Comparison of ENCODE assay signal across 8 cellular contexts in genomic region chr17:11144358-11145233, GRCh38.
DNase-seq lines count a peak whose midpoint lies in the region; ATAC-seq and TF ChIP-seq lines count a peak whose summit lies in the region.

No MANE protein-coding gene starts in this region.

- no peaks in the 10 kb centered on the region for H3F3A ChIP-seq in PC-3 (ENCODE audit: low read length, unreplicated experiment)

- H3K27me3 Mint-ChIP-seq in progenitor cell of endocrine pancreas = peaks cover 13% of the 10 kb centered on the region

- no peak for ATAC-seq in PC-3
- ATAC-seq in HG03521 (IDR thresholded peaks at IDR 0.05; ENCODE audit: unreplicated experiment) = no peak
- no peak for ATAC-seq in HG03469 (IDR thresholded peaks at IDR 0.05; ENCODE audit: unreplicated experiment)

- CTCF ChIA-PET in PC-3 (lab: Charles Lee) = interaction anchor here (0.6 to 1.2 kb wide), 2 partner anchors 269 to 527 kb away, joined by 6 to 7 read pairs; no protein-coding TSS in a partner anchor

- no peak overlapping the region for H3K9ac ChIP-seq in PC-3 (ENCODE audit: low read length)

- no peaks in the 10 kb centered on the region for H3K36me3 Mint-ChIP-seq in progenitor cell of endocrine pancreas (ENCODE audit: insufficient read depth)

- no peak overlapping the region for H3K27ac ChIP-seq in PC-3 (ENCODE audit: low read length)
- H3K27ac ChIP-seq in effector memory CD4-positive, alpha-beta T cell (ENCODE audit: insufficient read depth, low read length, poor library complexity, severe bottlenecking) = no peak overlapping the region

- H3K4me1 Mint-ChIP-seq in progenitor cell of endocrine pancreas (ENCODE audit: low read depth) = no peaks in the 10 kb centered on the region

- POLR2A ChIA-PET in PC-3 (lab: Charles Lee; ENCODE audit: unreplicated experiment) = no interaction called here

- no peaks in the 10 kb centered on the region for H3K9me3 ChIP-seq in PC-3 (ENCODE audit: low read length)
- no peaks in the 10 kb centered on the region for H3K9me3 ChIP-seq in effector memory CD4-positive, alpha-beta T cell (ENCODE audit: control insufficient read depth, low read length)

- TF ChIP-seq CTCF in PC-3 (conservative IDR thresholded peaks at IDR 0.05; ENCODE audit: low read depth, low read length) = peak; percentile 67
- no peak for TF ChIP-seq CTCF in fibroblast of the aortic adventitia (IDR thresholded peaks at IDR 0.05; ENCODE audit: insufficient read depth, low read length)
- peak; percentile 84 for TF ChIP-seq CTCF in progenitor cell of endocrine pancreas (IDR thresholded peaks at IDR 0.05; ENCODE audit: unreplicated experiment)

- H3K4me2 ChIP-seq in PC-3 (ENCODE audit: low read length) = no peak overlapping the region

- intact Hi-C loops in PC-3 (cut with micrococcal nuclease) = loop anchor here (5.0 kb wide), 1 partner anchor 267 kb away; no protein-coding TSS in a partner anchor

- no peak overlapping the region for H3K4me3 Mint-ChIP-seq in progenitor cell of endocrine pancreas (ENCODE audit: low read depth)

- H3K9me3 Mint-ChIP-seq in progenitor cell of endocrine pancreas (ENCODE audit: low read depth) = no peaks in the 10 kb centered on the region

- no peaks in the 10 kb centered on the region for H3K9me2 ChIP-seq in PC-3 (replicated peaks; ENCODE audit: low read length)

- no peaks in the 10 kb centered on the region for H3K4me1 ChIP-seq in PC-3 (ENCODE audit: insufficient read depth, low read length)
- H3K4me1 ChIP-seq in effector memory CD4-positive, alpha-beta T cell (ENCODE audit: control insufficient read depth, insufficient read depth, low read length, poor library complexity, severe bottlenecking) = no peaks in the 10 kb centered on the region

- BruUV-seq in PC-3 (replicated peaks; lab: Mats Ljungman, UMichigan) = no TSS peak

- H3K27ac Mint-ChIP-seq in progenitor cell of endocrine pancreas = no peak overlapping the region

- no peaks in the 10 kb centered on the region for H4K20me1 ChIP-seq in PC-3 (ENCODE audit: low read length)

- H2AFZ ChIP-seq in PC-3 (ENCODE audit: low read length) = no peak overlapping the region

- H3K79me2 ChIP-seq in PC-3 (ENCODE audit: low read length) = no peaks in the 10 kb centered on the region

- H3K4me3 ChIP-seq in PC-3 (ENCODE audit: low read length) = no peak overlapping the region
- no peak overlapping the region for H3K4me3 ChIP-seq in fibroblast of the aortic adventitia (ENCODE audit: low read depth, low read length)
- H3K4me3 ChIP-seq in effector memory CD4-positive, alpha-beta T cell (ENCODE audit: insufficient read depth, low read depth, low read length, poor library complexity, severe bottlenecking) = no peak overlapping the region

- no peaks in the 10 kb centered on the region for H3K27me3 ChIP-seq in PC-3 (ENCODE audit: low read length)
- H3K27me3 ChIP-seq in effector memory CD4-positive, alpha-beta T cell (replicated peaks; ENCODE audit: control insufficient read depth, insufficient read depth, low read length, poor library complexity, severe bottlenecking) = no peaks in the 10 kb centered on the region

- H3K36me3 ChIP-seq in PC-3 (ENCODE audit: low read depth, low read length) = no peaks in the 10 kb centered on the region
- no peaks in the 10 kb centered on the region for H3K36me3 ChIP-seq in effector memory CD4-positive, alpha-beta T cell (ENCODE audit: control insufficient read depth, insufficient read depth, low read length)

- peak; percentile 13 for DNase-seq in activated CD4-positive, alpha-beta T cell treated with anti-CD3 and anti-CD28 coated beads for 48 hours
- no peak for DNase-seq in activated CD4-positive, alpha-beta T cell treated with anti-CD3 and anti-CD28 coated beads for 4 hours
- peak; percentile 57 for DNase-seq in PC-3
- peak; percentile 6 for DNase-seq in fibroblast of the aortic adventitia (ENCODE audit: low read depth)
- DNase-seq in progenitor cell of endocrine pancreas (ENCODE audit: low spot score, unreplicated experiment) = peak; percentile 21
- no peak for DNase-seq in effector memory CD4-positive, alpha-beta T cell

Comparison
In these comparisons a context has a peak if more than half of its experiments do, and no peak if none do; other contexts are left out.
1. DNase-seq: peak in activated CD4-positive, alpha-beta T cell treated with anti-CD3 and anti-CD28 coated beads for 48 hours (single experiment), PC-3 (single experiment), fibroblast of the aortic adventitia (single experiment) and progenitor cell of endocrine pancreas (single experiment); none in activated CD4-positive, alpha-beta T cell treated with anti-CD3 and anti-CD28 coated beads for 4 hours (0 of 2) and effector memory CD4-positive, alpha-beta T cell (0 of 3).